22 cellular contexts compared by ENCODE assay signal in the genomic region with DNA sequence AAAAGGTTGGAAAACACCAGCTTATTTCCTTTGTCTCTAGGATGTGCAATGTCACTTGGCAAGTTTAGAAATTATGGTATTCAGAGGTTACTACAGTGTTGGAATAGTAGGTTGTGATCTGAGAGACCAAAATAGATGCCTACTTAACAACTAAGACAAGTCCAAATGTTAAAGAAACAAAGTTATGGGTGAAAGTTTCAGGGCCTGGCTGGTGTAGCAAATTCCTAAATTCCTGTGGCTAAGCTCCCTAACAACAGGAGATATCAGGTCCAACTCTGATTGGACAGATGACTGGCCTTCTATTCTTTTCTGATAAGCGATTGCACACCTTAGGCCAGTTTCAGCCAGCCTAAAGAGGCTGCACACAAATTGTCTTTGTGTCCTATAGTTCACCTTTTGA.
DNase-seq lines count a peak whose midpoint lies in the region; ATAC-seq and TF ChIP-seq lines count a peak whose summit lies in the region.
"Had no signal": no experiment of that assay in that cellular context is flagged by ENCODE, and none has a peak within 500 bp of the region (broad histone marks: within the 10 kb centered on the region; RNA-seq: fewer than 3 reads in every experiment).

No MANE protein-coding gene starts in this region.

- H3K4me3 Mint-ChIP-seq in activated CD4-positive, alpha-beta memory T cell treated with anti-CD3 and anti-CD28 coated beads for 36 hours: no peak overlapping the region
- H3K4me3 Mint-ChIP-seq: activated B cell treated with CpG ODN at 0.5 μM for 24 hours; activated CD8-positive, alpha-beta T cell treated with anti-CD3 and anti-CD28 coated beads, Interleukin-2, amount 10 ng/mL, durations not matched to agents 7 days and 5 days; activated naive CD8-positive, alpha-beta T cell; activated T-cell treated with anti-CD3 and anti-CD28 coated beads, Interleukin-2, amount 50 U/mL, for 4 hours; IgD-negative memory B cell; stimulated activated effector memory CD8-positive, alpha-beta T cell treated with anti-CD3 and anti-CD28 coated beads, Interleukin-12 subunit alpha, Interleukin-12 subunit beta, amount 100 ng/mL, for 72 hours had no signal

- intact Hi-C loops in activated CD4-positive, alpha-beta memory T cell treated with anti-CD3 and anti-CD28 coated beads for 36 hours (cut with micrococcal nuclease): loop anchor here (10.0 kb wide), 1 partner anchor 350 kb away; no protein-coding TSS in a partner anchor

- in situ Hi-C loops in astrocyte of the cerebellum (cut with HindIII; ENCODE audit: low sequenced_read_pairs): no loop called here

- peak; percentile 3 for DNase-seq in GM04504 (ENCODE audit: low read depth)
- peak; percentile 3 for DNase-seq in astrocyte of the cerebellum (ENCODE audit: low read depth)
- peak; percentile 53 for DNase-seq in hepatic stellate cell (ENCODE audit: low spot score)
- DNase-seq in stromal cell of bone marrow (ENCODE audit: low read depth): peak; percentile 11
- DNase-seq in activated CD4-positive, alpha-beta memory T cell treated with anti-CD3 and anti-CD28 coated beads for 36 hours: no peak
- DNase-seq in stimulated activated CD4-positive, alpha-beta T cell treated with anti-CD3 and anti-CD28 coated beads, Interleukin-2, amount 100 ng/mL, for 48 hours: no peak
- DNase-seq: activated B cell treated with CpG ODN at 0.5 μM for 24 hours; activated CD8-positive, alpha-beta T cell treated with anti-CD3 and anti-CD28 coated beads, Interleukin-2, amount 10 ng/mL, durations not matched to agents 7 days and 5 days; activated T-cell treated with anti-CD3 and anti-CD28 coated beads, Interleukin-2, amount 50 U/mL, for 4 hours; erythroblast; GOT3; MM.1S; mucosa of descending colon; NCI-H146; NCI-H82; testis had no signal

- no peak for ATAC-seq in GM18511 (IDR thresholded peaks at IDR 0.05; ENCODE audit: unreplicated experiment)
- ATAC-seq: activated CD8-positive, alpha-beta T cell treated with anti-CD3 and anti-CD28 coated beads, Interleukin-2, amount 10 ng/mL, durations not matched to agents 7 days and 5 days; activated T-cell treated with anti-CD3 and anti-CD28 coated beads, Interleukin-2, amount 50 U/mL, for 4 hours; left lobe of liver; mucosa of descending colon; stimulated activated effector memory CD8-positive, alpha-beta T cell treated with anti-CD3 and anti-CD28 coated beads, Interleukin-12 subunit alpha, Interleukin-12 subunit beta, amount 100 ng/mL, for 72 hours had no signal

- H3K36me3 Mint-ChIP-seq in activated CD4-positive, alpha-beta memory T cell treated with anti-CD3 and anti-CD28 coated beads for 36 hours: no peaks in the 10 kb centered on the region
- H3K36me3 Mint-ChIP-seq: activated naive CD8-positive, alpha-beta T cell; IgD-negative memory B cell; stimulated activated effector memory CD8-positive, alpha-beta T cell treated with anti-CD3 and anti-CD28 coated beads, Interleukin-12 subunit alpha, Interleukin-12 subunit beta, amount 100 ng/mL, for 72 hours had no signal

- TF ChIP-seq CTCF in astrocyte of the cerebellum (IDR thresholded peaks at IDR 0.05; ENCODE audit: low read depth, low read length, missing control alignments): no peak

- POLR2A ChIA-PET in activated CD4-positive, alpha-beta memory T cell treated with anti-CD3 and anti-CD28 coated beads for 36 hours (lab: Charles Lee): no interaction called here

- H3K9me3 Mint-ChIP-seq in activated CD4-positive, alpha-beta memory T cell treated with anti-CD3 and anti-CD28 coated beads for 36 hours: peaks cover 5% of the 10 kb centered on the region

- no peak overlapping the region for H3K27ac Mint-ChIP-seq in activated CD4-positive, alpha-beta memory T cell treated with anti-CD3 and anti-CD28 coated beads for 36 hours
- H3K27ac Mint-ChIP-seq: activated B cell treated with CpG ODN at 0.5 μM for 24 hours; activated CD8-positive, alpha-beta T cell treated with anti-CD3 and anti-CD28 coated beads, Interleukin-2, amount 10 ng/mL, durations not matched to agents 7 days and 5 days; activated naive CD8-positive, alpha-beta T cell; IgD-negative memory B cell; stimulated activated effector memory CD8-positive, alpha-beta T cell treated with anti-CD3 and anti-CD28 coated beads, Interleukin-12 subunit alpha, Interleukin-12 subunit beta, amount 100 ng/mL, for 72 hours had no signal

- H3K27me3 Mint-ChIP-seq in activated CD4-positive, alpha-beta memory T cell treated with anti-CD3 and anti-CD28 coated beads for 36 hours: no peaks in the 10 kb centered on the region
- H3K27me3 Mint-ChIP-seq: activated B cell treated with CpG ODN at 0.5 μM for 24 hours; activated naive CD8-positive, alpha-beta T cell; IgD-negative memory B cell had no signal

- H3K4me3 ChIP-seq in astrocyte of the cerebellum (ENCODE audit: low read depth, low read length): no peak overlapping the region
- H3K4me3 ChIP-seq: breast epithelium, mucosa of descending colon, testis had no signal

- CTCF ChIA-PET in activated CD4-positive, alpha-beta memory T cell treated with anti-CD3 and anti-CD28 coated beads for 36 hours (lab: Charles Lee): no interaction called here

- H3K4me1 Mint-ChIP-seq in activated CD4-positive, alpha-beta memory T cell treated with anti-CD3 and anti-CD28 coated beads for 36 hours (ENCODE audit: low read depth): no peaks in the 10 kb centered on the region
- H3K4me1 Mint-ChIP-seq: activated B cell treated with CpG ODN at 0.5 μM for 24 hours; IgD-negative memory B cell; stimulated activated effector memory CD8-positive, alpha-beta T cell treated with anti-CD3 and anti-CD28 coated beads, Interleukin-12 subunit alpha, Interleukin-12 subunit beta, amount 100 ng/mL, for 72 hours had no signal

Comparison
In these comparisons a context has a peak if more than half of its experiments do, and no peak if none do; other contexts are left out.
1. DNase-seq: peak in GM04504 (single experiment), astrocyte of the cerebellum (single experiment), hepatic stellate cell (single experiment) and stromal cell of bone marrow (single experiment); none in activated CD4-positive, alpha-beta memory T cell treated with anti-CD3 and anti-CD28 coated beads for 36 hours (single experiment) and stimulated activated CD4-positive, alpha-beta T cell treated with anti-CD3 and anti-CD28 coated beads, Interleukin-2, amount 100 ng/mL, for 48 hours (0 of 2).